ENCODE assay signal across 9 cellular contexts in genomic region chr2:147297820-147298219, GRCh38.
DNase-seq lines count a peak whose midpoint lies in the region; ATAC-seq and TF ChIP-seq lines count a peak whose summit lies in the region.
"Had no signal": no experiment of that assay in that cellular context is flagged by ENCODE, and none has a peak within 500 bp of the region (broad histone marks: within the 10 kb centered on the region; RNA-seq: fewer than 3 reads in every experiment).

No MANE protein-coding gene starts in this region.

- H2AFZ ChIP-seq in KMS-11 (ENCODE audit: low read depth): no peak overlapping the region

- peak overlapping the region; percentile 40 for H3K4me2 ChIP-seq in KMS-11

- WGBS in psoas muscle, 3 donors: 79 to 93% (median 88%) methylated on average over 3 of the region's 3 CpGs

- no peaks in the 10 kb centered on the region for H3K27me3 ChIP-seq in KMS-11 (ENCODE audit: insufficient read depth, low read depth)
- H3K27me3 ChIP-seq in psoas muscle (ENCODE audit: insufficient read depth in 3 of 3, low read length in 2 of 3): no peaks in the 10 kb centered on the region
- H3K27me3 ChIP-seq: cardiac muscle cell had no signal

- no peak for TF ChIP-seq CTCF in KMS-11 (conservative IDR thresholded peaks at IDR 0.05; ENCODE audit: low read depth, low read length)
- no peak for TF ChIP-seq CTCF in psoas muscle (IDR thresholded peaks at IDR 0.05)
- no peak for TF ChIP-seq CTCF in endothelial cell (IDR thresholded peaks at IDR 0.05; ENCODE audit: unreplicated experiment)

- no peaks in the 10 kb centered on the region for H4K20me1 ChIP-seq in KMS-11 (ENCODE audit: insufficient read depth)

- H3K27ac Mint-ChIP-seq in memory B cell (no peak overlapping the region), endothelial cell (ENCODE audit: unreplicated experiment) (no peak overlapping the region)

- no peaks in the 10 kb centered on the region for H3K79me2 ChIP-seq in KMS-11 (ENCODE audit: insufficient read depth, low read depth)

- intact Hi-C loops in psoas muscle (cut with DNase I): no loop called here

- H3K36me3 ChIP-seq in KMS-11 (ENCODE audit: insufficient read depth) (no peaks in the 10 kb centered on the region), psoas muscle (ENCODE audit: insufficient read depth in 1 of 2, low read depth in 1 of 2) (no peaks in the 10 kb centered on the region)
- H3K36me3 ChIP-seq: cardiac muscle cell had no signal

- H3K4me3 ChIP-seq in KMS-11 (IDR thresholded peaks at IDR 0.05; ENCODE audit: insufficient read depth, low read depth, low read length): no peak overlapping the region
- no peak overlapping the region for H3K4me3 ChIP-seq in psoas muscle
- H3K4me3 ChIP-seq: cardiac muscle cell had no signal

- H3K27ac ChIP-seq in KMS-11 (peak overlapping the region; percentile 87), psoas muscle (no peak overlapping the region)
- H3K27ac ChIP-seq: cardiac muscle cell had no signal

- peaks cover 67% of the 10 kb centered on the region for H3K4me1 ChIP-seq in KMS-11 (ENCODE audit: low read depth, poor library complexity, severe bottlenecking)
- no peaks in the 10 kb centered on the region for H3K4me1 ChIP-seq in psoas muscle

- ATAC-seq in GM18520 (IDR thresholded peaks at IDR 0.05; ENCODE audit: unreplicated experiment) (peak; percentile 97), GM21737 (IDR thresholded peaks at IDR 0.05; ENCODE audit: unreplicated experiment) (peak; percentile 92), memory B cell (ENCODE audit: low read depth) (no peak), psoas muscle (no peak)

- H3K4me3 Mint-ChIP-seq in memory B cell (peak overlapping the region; percentile 4), endothelial cell (ENCODE audit: unreplicated experiment) (no peak overlapping the region)

- DNase-seq in memory B cell (ENCODE audit: low spot score in 2 of 2) (no peak), globus pallidus (ENCODE audit: low spot score) (no peak), AG08396 (ENCODE audit: low spot score) (no peak), psoas muscle (no peak), endothelial cell (ENCODE audit: low spot score) (no peak)

- no peaks in the 10 kb centered on the region for H3K9me3 Mint-ChIP-seq in memory B cell
- no peaks in the 10 kb centered on the region for H3K9me3 Mint-ChIP-seq in endothelial cell (ENCODE audit: unreplicated experiment)

- H3K4me1 Mint-ChIP-seq in memory B cell: peaks cover 5% of the 10 kb centered on the region
- H3K4me1 Mint-ChIP-seq in endothelial cell (ENCODE audit: unreplicated experiment): no peaks in the 10 kb centered on the region

- H3K36me3 Mint-ChIP-seq in memory B cell (no peaks in the 10 kb centered on the region), endothelial cell (ENCODE audit: low read depth, unreplicated experiment) (no peaks in the 10 kb centered on the region)

- H3K9me3 ChIP-seq in psoas muscle: no peaks in the 10 kb centered on the region

- H3K27me3 Mint-ChIP-seq in memory B cell (no peaks in the 10 kb centered on the region), endothelial cell (ENCODE audit: unreplicated experiment) (peaks cover 2% of the 10 kb centered on the region)

- H3K9ac ChIP-seq in KMS-11: peak overlapping the region; percentile 32; the same call in 1 of the 2 replicates

Comparison
In these comparisons a context has a peak if more than half of its experiments do, and no peak if none do; other contexts are left out.
1. ATAC-seq: peak in GM18520 (single experiment) and GM21737 (single experiment); none in memory B cell (single experiment) and psoas muscle (0 of 4).